9 cellular contexts compared by ENCODE assay signal in genomic region chr6:72218125-72218524, GRCh38.
DNase-seq lines count a peak whose midpoint lies in the region; ATAC-seq, FAIRE-seq and TF ChIP-seq lines count a peak whose summit lies in the region.
"Had no signal": no experiment of that assay in that cellular context is flagged by ENCODE, and none has a peak within 500 bp of the region (broad histone marks: within the 10 kb centered on the region; RNA-seq: fewer than 3 reads in every experiment).

No MANE protein-coding gene starts in this region.

- no peak for TF ChIP-seq CTCF in hepatocyte (IDR thresholded peaks at IDR 0.05; ENCODE audit: poor library complexity)

- WGBS in hepatocyte (ENCODE audit: low lambda C conversion rate, missing lambda C conversion rate): 17% methylated on average over 2 of the region's 2 CpGs

- H3K36me3 ChIP-seq in hepatocyte (replicated peaks; ENCODE audit: insufficient read depth, low read depth): no peaks in the 10 kb centered on the region

- no peaks in the 10 kb centered on the region for H3K9me2 ChIP-seq in hepatocyte (replicated peaks; ENCODE audit: insufficient read depth)

- H2AFZ ChIP-seq in hepatocyte: no peak overlapping the region

- FAIRE-seq in urothelium cell line (lab: Jason Lieb, UNC): no peak
- FAIRE-seq: colon had no signal

- no peak overlapping the region for H3K4me2 ChIP-seq in hepatocyte

- H3K9me3 ChIP-seq in hepatocyte (ENCODE audit: low read depth): no peaks in the 10 kb centered on the region

- no peaks in the 10 kb centered on the region for H4K20me1 ChIP-seq in hepatocyte (ENCODE audit: insufficient read depth, poor library complexity, severe bottlenecking)

- H3K4me1 ChIP-seq in hepatocyte (ENCODE audit: insufficient read depth): no peaks in the 10 kb centered on the region

- H3K4me3 ChIP-seq in hepatocyte: no peak overlapping the region

- ATAC-seq in GM18520 (IDR thresholded peaks at IDR 0.05; ENCODE audit: unreplicated experiment) (peak; percentile 87), HG02981 (IDR thresholded peaks at IDR 0.05; ENCODE audit: unreplicated experiment) (peak; percentile 82), HG03196 (IDR thresholded peaks at IDR 0.05; ENCODE audit: unreplicated experiment) (no peak)

- no peaks in the 10 kb centered on the region for H3K27me3 ChIP-seq in hepatocyte

- DNase-seq in AG08395 (ENCODE audit: low spot score): peak; percentile 45
- peak; percentile 67 for DNase-seq in RPMI8226
- peak; percentile 64 for DNase-seq in hepatocyte (ENCODE audit: low spot score)
- peak; percentile 54 for DNase-seq in urothelium cell line (ENCODE audit: low spot score)
- no peak for DNase-seq in stimulated activated CD8-positive, alpha-beta memory T cell treated with anti-CD3 and anti-CD28 coated beads, Interleukin-4, amount 100 ng/mL, for 48 hours

- no peak overlapping the region for H3K27ac ChIP-seq in hepatocyte

- H3K79me2 ChIP-seq in hepatocyte: no peaks in the 10 kb centered on the region
